ENCODE assay signal across 1 cellular context in genomic region chr5:180598797-180599589, GRCh38.
TF ChIP-seq lines count a peak whose summit lies in the region.

No MANE protein-coding gene starts in this region.

TF ChIP-seq in WTC11, 78 proteins besides CTCF, POLR2A, EP300 and RAD21 (continued from another document):
- TF ChIP-seq PREB (CRISPR knock-in tag; IDR thresholded peaks at IDR 0.05; ENCODE audit: borderline replicate concordance) (no peak), ZNF232 (CRISPR knock-in tag; IDR thresholded peaks at IDR 0.05) (no peak), JUN (CRISPR knock-in tag; IDR thresholded peaks at IDR 0.05) (no peak), ZBTB21 (CRISPR knock-in tag; IDR thresholded peaks at IDR 0.05; ENCODE audit: borderline replicate concordance) (no peak), OVOL2 (CRISPR knock-in tag; IDR thresholded peaks at IDR 0.05; ENCODE audit: borderline replicate concordance) (no peak), ZSCAN18 (CRISPR knock-in tag; IDR thresholded peaks at IDR 0.05) (no peak), ZNF671 (CRISPR knock-in tag; IDR thresholded peaks at IDR 0.05) (no peak), USF1 (CRISPR knock-in tag; IDR thresholded peaks at IDR 0.05) (no peak), ZMAT4 (CRISPR knock-in tag; IDR thresholded peaks at IDR 0.05) (no peak), GRHL2 (CRISPR knock-in tag; IDR thresholded peaks at IDR 0.05; ENCODE audit: insufficient replicate concordance, severe bottlenecking) (no peak), ETV6 (CRISPR knock-in tag; IDR thresholded peaks at IDR 0.05) (no peak)
